Comparison of ENCODE assay signal across 2 cellular contexts in genomic region chr17:48555183-48555615, GRCh38.
A peak's percentile ranks its signal among the peaks of the same experiment; 100 is the strongest.
TF ChIP-seq lines count a peak whose summit lies in the region.

No MANE protein-coding gene starts in this region.

TF ChIP-seq in liver, 16 proteins besides CTCF, POLR2A, EP300 and RAD21:
- TF ChIP-seq, protein P1, sequence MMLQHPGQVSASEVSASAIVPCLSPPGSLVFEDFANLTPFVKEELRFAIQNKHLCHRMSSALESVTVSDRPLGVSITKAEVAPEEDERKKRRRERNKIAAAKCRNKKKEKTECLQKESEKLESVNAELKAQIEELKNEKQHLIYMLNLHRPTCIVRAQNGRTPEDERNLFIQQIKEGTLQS (IDR thresholded peaks at IDR 0.05): no peak
- peak; percentile 32 to 39 for TF ChIP-seq RXRA (IDR thresholded peaks at IDR 0.05)
- no peak for TF ChIP-seq FOXA1 (IDR thresholded peaks at IDR 0.05)
- TF ChIP-seq NR2F2 (IDR thresholded peaks at IDR 0.05): no peak
- no peak for TF ChIP-seq REST (IDR thresholded peaks at IDR 0.05)

TF ChIP-seq in HepG2, 621 proteins besides CTCF, POLR2A, EP300 and RAD21:
- TF ChIP-seq PLRG1 (conservative IDR thresholded peaks at IDR 0.05) (no peak), ARID3A (IDR thresholded peaks at IDR 0.05; ENCODE audit: low read depth, low read length) (no peak), CEBPB (IDR thresholded peaks at IDR 0.05; ENCODE audit: borderline replicate concordance, low read depth, low read length) (no peak), STAT5B (CRISPR knock-in tag; IDR thresholded peaks at IDR 0.05) (no peak), NFAT5 (CRISPR knock-in tag; IDR thresholded peaks at IDR 0.05) (no peak), MTERF4 (CRISPR knock-in tag; IDR thresholded peaks at IDR 0.05) (no peak), ZNF609 (CRISPR knock-in tag; IDR thresholded peaks at IDR 0.05; ENCODE audit: borderline replicate concordance) (no peak), ZNF44 (CRISPR knock-in tag; IDR thresholded peaks at IDR 0.05) (no peak)
- TF ChIP-seq, protein P2, sequence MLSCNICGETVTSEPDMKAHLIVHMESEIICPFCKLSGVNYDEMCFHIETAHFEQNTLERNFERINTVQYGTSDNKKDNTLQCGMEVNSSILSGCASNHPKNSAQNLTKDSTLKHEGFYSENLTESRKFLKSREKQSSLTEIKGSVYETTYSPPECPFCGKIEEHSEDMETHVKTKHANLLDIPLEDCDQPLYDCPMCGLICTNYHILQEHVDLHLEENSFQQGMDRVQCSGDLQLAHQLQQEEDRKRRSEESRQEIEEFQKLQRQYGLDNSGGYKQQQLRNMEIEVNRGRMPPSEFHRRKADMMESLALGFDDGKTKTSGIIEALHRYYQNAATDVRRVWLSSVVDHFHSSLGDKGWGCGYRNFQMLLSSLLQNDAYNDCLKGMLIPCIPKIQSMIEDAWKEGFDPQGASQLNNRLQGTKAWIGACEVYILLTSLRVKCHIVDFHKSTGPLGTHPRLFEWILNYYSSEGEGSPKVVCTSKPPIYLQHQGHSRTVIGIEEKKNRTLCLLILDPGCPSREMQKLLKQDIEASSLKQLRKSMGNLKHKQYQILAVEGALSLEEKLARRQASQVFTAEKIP (CRISPR knock-in tag; IDR thresholded peaks at IDR 0.05; ENCODE audit: borderline replicate concordance): no peak
